Comparison of ENCODE assay signal across 15 cellular contexts in genomic region chr2:88603146-88603545, GRCh38. TPM values are rescaled to one million over a fixed set of nuclear protein-coding genes. Genes with fewer than 3 reads are reported as not detected.
DNase-seq lines count a peak whose midpoint lies in the region; ATAC-seq, FAIRE-seq and TF ChIP-seq lines count a peak whose summit lies in the region.
"Had no signal": no experiment of that assay in that cellular context is flagged by ENCODE, and none has a peak within 500 bp of the region (broad histone marks: within the 10 kb centered on the region; RNA-seq: fewer than 3 reads in every experiment).

No MANE protein-coding gene starts in this region.

- H3K36me3 Mint-ChIP-seq in endothelial cell (ENCODE audit: low read depth, unreplicated experiment) (no peaks in the 10 kb centered on the region), nephron (ENCODE audit: low read depth) (no peaks in the 10 kb centered on the region)

- no peaks in the 10 kb centered on the region for H3F3A ChIP-seq in OCI-LY1 (ENCODE audit: insufficient read depth, low read length)

- no peak overlapping the region for H2AFZ ChIP-seq in OCI-LY1 (ENCODE audit: low read length)

- TF ChIP-seq CTCF in OCI-LY1 (IDR thresholded peaks at IDR 0.05; ENCODE audit: low read length) (no peak), endothelial cell (IDR thresholded peaks at IDR 0.05; ENCODE audit: unreplicated experiment) (no peak), nephron (IDR thresholded peaks at IDR 0.05; ENCODE audit: unreplicated experiment in 3 of 3) (no peak), D721Med (IDR thresholded peaks at IDR 0.05; ENCODE audit: insufficient read depth, missing control alignments) (no peak), GM20000 (IDR thresholded peaks at IDR 0.05; ENCODE audit: extremely low read depth, missing control alignments) (no peak)

- H3K4me1 Mint-ChIP-seq in endothelial cell (ENCODE audit: unreplicated experiment) (peaks cover 36% of the 10 kb centered on the region), nephron (peaks cover 43% of the 10 kb centered on the region)

- H3K27ac ChIP-seq in OCI-LY1 (ENCODE audit: low read depth, low read length, poor library complexity, severe bottlenecking), result peak overlapping the region; percentile 95

- H3K27me3 ChIP-seq in OCI-LY1 (ENCODE audit: insufficient read depth, low read length), result no peaks in the 10 kb centered on the region

- H3K27ac Mint-ChIP-seq in endothelial cell (ENCODE audit: unreplicated experiment) (peak overlapping the region; percentile 55), nephron (peak overlapping the region in 2 of 3 experiments; percentile 38 to 56)

- no peak overlapping the region for H3K4me3 ChIP-seq in OCI-LY1 (ENCODE audit: low read depth, low read length, poor library complexity, severe bottlenecking)

- FAIRE-seq in D721Med (lab: Jason Lieb, UNC), result no peak
- FAIRE-seq: frontal cortex, GM18507, kidney had no signal

- no peaks in the 10 kb centered on the region for H4K20me1 ChIP-seq in OCI-LY1 (ENCODE audit: insufficient read depth, low read length)

- no peak overlapping the region for H3K9ac ChIP-seq in OCI-LY1 (ENCODE audit: low read length)

- H3K36me3 ChIP-seq in OCI-LY1 (ENCODE audit: insufficient read depth, low read length), result no peaks in the 10 kb centered on the region

- H3K9me3 Mint-ChIP-seq in endothelial cell (ENCODE audit: unreplicated experiment), result no peaks in the 10 kb centered on the region
- H3K9me3 Mint-ChIP-seq in nephron, result no peaks in the 10 kb centered on the region
- H3K9me3 Mint-ChIP-seq: CD14-positive monocyte had no signal

- H3K9me3 ChIP-seq in OCI-LY1 (ENCODE audit: low read length), result no peaks in the 10 kb centered on the region

- H3K27me3 Mint-ChIP-seq in endothelial cell (ENCODE audit: unreplicated experiment), result no peaks in the 10 kb centered on the region
- no peaks in the 10 kb centered on the region for H3K27me3 Mint-ChIP-seq in nephron (ENCODE audit: low read depth)

- DNase-seq in EL, result peak; percentile 62
- DNase-seq in endothelial cell (ENCODE audit: low spot score), result no peak
- DNase-seq in D721Med (ENCODE audit: insufficient read length, low spot score), result no peak
- DNase-seq in NCI-H345 treated with DMSO at 0.1 percent for 48 hours (lab: John Stamatoyannopoulos, UW; ENCODE audit: unreplicated experiment), result no peak
- DNase-seq in GM20000 (ENCODE audit: low spot score), result no peak
- DNase-seq: activated CD4-positive, alpha-beta T cell treated with anti-CD3 and anti-CD28 coated beads for 4 hours; activated T-cell treated with anti-CD3 and anti-CD28 coated beads, Interleukin-2, amount 50 U/mL, for 1 hour; kidney; SW 1271 had no signal

- no peaks in the 10 kb centered on the region for H3K9me2 ChIP-seq in OCI-LY1 (ENCODE audit: low read depth, low read length)

- H3K79me2 ChIP-seq in OCI-LY1 (ENCODE audit: insufficient read depth, low read length), result peaks cover 31% of the 10 kb centered on the region

- H3K4me3 Mint-ChIP-seq in endothelial cell (ENCODE audit: unreplicated experiment), result no peak overlapping the region
- no peak overlapping the region for H3K4me3 Mint-ChIP-seq in nephron
- H3K4me3 Mint-ChIP-seq: CD14-positive monocyte had no signal

- H3K4me2 ChIP-seq in OCI-LY1 (ENCODE audit: low read length), result no peak overlapping the region

- peaks cover 98% of the 10 kb centered on the region for H3K4me1 ChIP-seq in OCI-LY1 (ENCODE audit: insufficient read depth, low read length, severe bottlenecking)

- ATAC-seq in HG02763 (IDR thresholded peaks at IDR 0.05; ENCODE audit: unreplicated experiment), result no peak

RNA-seq across cellular contexts. Expression of gene EIF2AK3, which starts 24.1 kb away (rescaled TPM):
- 17.1 TPM for total RNA-seq in endothelial cell (ENCODE audit: unreplicated experiment)
